In the genomic region with DNA sequence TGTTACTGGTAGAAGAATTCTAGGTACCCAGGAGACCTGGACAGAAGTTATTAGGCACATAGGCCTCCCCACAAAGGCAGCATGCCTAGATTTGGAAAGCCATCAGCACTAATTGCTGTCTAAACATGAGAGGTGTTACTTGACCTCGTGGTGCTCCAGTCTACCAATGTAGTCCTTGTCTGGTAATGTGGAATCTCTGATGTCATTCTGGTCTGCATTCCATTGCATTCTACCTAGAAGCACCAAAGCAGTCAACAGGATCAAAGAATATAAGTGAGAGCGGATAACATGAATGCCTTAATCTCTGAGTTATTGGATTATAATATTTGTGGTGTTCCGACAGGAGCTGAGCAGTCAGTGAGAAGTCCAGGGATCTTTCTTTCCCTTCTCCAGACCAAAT, we compare ENCODE assay signal across 21 cellular contexts.
DNase-seq lines count a peak whose midpoint lies in the region; ATAC-seq, FAIRE-seq and TF ChIP-seq lines count a peak whose summit lies in the region.
"Had no signal": no experiment of that assay in that cellular context is flagged by ENCODE, and none has a peak within 500 bp of the region (broad histone marks: within the 10 kb centered on the region; RNA-seq: fewer than 3 reads in every experiment).

No MANE protein-coding gene starts in this region.

- CTCF ChIA-PET in activated CD4-positive, alpha-beta memory T cell treated with anti-CD3 and anti-CD28 coated beads for 36 hours (lab: Charles Lee) = no interaction called here

- intact Hi-C loops in activated CD4-positive, alpha-beta memory T cell treated with anti-CD3 and anti-CD28 coated beads for 36 hours (cut with micrococcal nuclease) = no loop called here
- intact Hi-C loops in ascending aorta (cut with DNase I) = no loop called here

- H3K9ac ChIP-seq in BLaER1 (no peak overlapping the region), astrocyte (ENCODE audit: low read length) (no peak overlapping the region)

- TF ChIP-seq CTCF in astrocyte (IDR thresholded peaks at IDR 0.05; ENCODE audit: insufficient read depth, low read depth, low read length) = no peak
- TF ChIP-seq CTCF in retinal pigment epithelial cell (conservative IDR thresholded peaks at IDR 0.05; ENCODE audit: low read depth, low read length) = no peak
- TF ChIP-seq CTCF in ascending aorta (IDR thresholded peaks at IDR 0.05) = no peak

- H3K4me1 ChIP-seq in BLaER1 = peaks cover 63% of the 10 kb centered on the region
- no peaks in the 10 kb centered on the region for H3K4me1 ChIP-seq in astrocyte (ENCODE audit: insufficient read depth, low read length)
- H3K4me1 ChIP-seq in ascending aorta = no peaks in the 10 kb centered on the region

- no peaks in the 10 kb centered on the region for H3K36me3 ChIP-seq in BLaER1
- H3K36me3 ChIP-seq in astrocyte (ENCODE audit: insufficient read depth, low read length) = no peaks in the 10 kb centered on the region
- no peaks in the 10 kb centered on the region for H3K36me3 ChIP-seq in ascending aorta

- H3K27me3 ChIP-seq in BLaER1 (no peaks in the 10 kb centered on the region), astrocyte (ENCODE audit: insufficient read depth, low read length) (no peaks in the 10 kb centered on the region), ascending aorta (no peaks in the 10 kb centered on the region)

- no peak overlapping the region for H3K4me3 ChIP-seq in BLaER1
- H3K4me3 ChIP-seq in astrocyte (ENCODE audit: insufficient read depth, low read depth, low read length) = no peak overlapping the region
- no peak overlapping the region for H3K4me3 ChIP-seq in retinal pigment epithelial cell (ENCODE audit: low read length)
- no peak overlapping the region for H3K4me3 ChIP-seq in ascending aorta
- H3K4me3 ChIP-seq: GM23338 had no signal

- ATAC-seq in HG03565 (IDR thresholded peaks at IDR 0.05; ENCODE audit: unreplicated experiment) = no peak
- ATAC-seq: GM23338 had no signal

- peaks cover 16% of the 10 kb centered on the region for H3K4me1 Mint-ChIP-seq in astrocyte (ENCODE audit: low read depth, unreplicated experiment)
- H3K4me1 Mint-ChIP-seq in activated CD4-positive, alpha-beta memory T cell treated with anti-CD3 and anti-CD28 coated beads for 36 hours (ENCODE audit: low read depth) = no peaks in the 10 kb centered on the region
- H3K4me1 Mint-ChIP-seq: CD4-positive, CD25-positive, alpha-beta regulatory T cell; CD8-positive, alpha-beta memory T cell; GM23338 had no signal

- H3K27ac ChIP-seq in BLaER1 (no peak overlapping the region), astrocyte (ENCODE audit: low read depth, low read length) (no peak overlapping the region), ascending aorta (no peak overlapping the region)
- H3K27ac ChIP-seq: HL-60 had no signal

- no peaks in the 10 kb centered on the region for H3K9me3 Mint-ChIP-seq in astrocyte (ENCODE audit: unreplicated experiment)
- no peaks in the 10 kb centered on the region for H3K9me3 Mint-ChIP-seq in activated CD4-positive, alpha-beta memory T cell treated with anti-CD3 and anti-CD28 coated beads for 36 hours
- H3K9me3 Mint-ChIP-seq: GM23338 had no signal

- no peak for FAIRE-seq in astrocyte (lab: Jason Lieb, UNC)
- FAIRE-seq: G401.6, GM12891, GM19239, H54 had no signal

- H3K4me3 Mint-ChIP-seq in astrocyte (ENCODE audit: unreplicated experiment) = no peak overlapping the region
- H3K4me3 Mint-ChIP-seq in activated CD4-positive, alpha-beta memory T cell treated with anti-CD3 and anti-CD28 coated beads for 36 hours = no peak overlapping the region
- H3K4me3 Mint-ChIP-seq: CD4-positive, CD25-positive, alpha-beta regulatory T cell; CD8-positive, alpha-beta memory T cell; GM23338 had no signal

- H2AFZ ChIP-seq in astrocyte (ENCODE audit: low read depth, low read length) = no peak overlapping the region
- H2AFZ ChIP-seq: GM23338 had no signal

- POLR2A ChIA-PET in activated CD4-positive, alpha-beta memory T cell treated with anti-CD3 and anti-CD28 coated beads for 36 hours (lab: Charles Lee) = no interaction called here

- H4K20me1 ChIP-seq in BLaER1 (no peaks in the 10 kb centered on the region), astrocyte (ENCODE audit: insufficient read depth, low read length) (no peaks in the 10 kb centered on the region)

- no peaks in the 10 kb centered on the region for H3K27me3 Mint-ChIP-seq in astrocyte (ENCODE audit: low read depth, unreplicated experiment)
- H3K27me3 Mint-ChIP-seq in activated CD4-positive, alpha-beta memory T cell treated with anti-CD3 and anti-CD28 coated beads for 36 hours = peaks cover 6% of the 10 kb centered on the region

- peak; percentile 8 for DNase-seq in NCI-H69 (lab: John Stamatoyannopoulos, UW)
- DNase-seq in astrocyte (ENCODE audit: low read depth) = peak; percentile 19
- DNase-seq in retinal pigment epithelial cell (ENCODE audit: low read depth) = peak; percentile 96
- no peak for DNase-seq in activated CD4-positive, alpha-beta memory T cell treated with anti-CD3 and anti-CD28 coated beads for 36 hours
- DNase-seq in ascending aorta (ENCODE audit: low spot score in 2 of 2) = no peak
- DNase-seq: 8988T; C1 segment of cervical spinal cord; CD4-positive, CD25-positive, alpha-beta regulatory T cell; CD8-positive, alpha-beta memory T cell; COR-L47; DMS 273 treated with DMSO at 0.1 percent for 48 hours; DMS53; HCEC 1CT had no signal

- H3K36me3 Mint-ChIP-seq in astrocyte (ENCODE audit: low read depth, unreplicated experiment) = no peaks in the 10 kb centered on the region
- H3K36me3 Mint-ChIP-seq in activated CD4-positive, alpha-beta memory T cell treated with anti-CD3 and anti-CD28 coated beads for 36 hours = no peaks in the 10 kb centered on the region
- H3K36me3 Mint-ChIP-seq: CD4-positive, CD25-positive, alpha-beta regulatory T cell; CD8-positive, alpha-beta memory T cell had no signal

- H3K4me2 ChIP-seq in BLaER1 (peak overlapping the region; percentile 74), astrocyte (ENCODE audit: low read length) (no peak overlapping the region)
- H3K4me2 ChIP-seq: GM23338 had no signal

- no peaks in the 10 kb centered on the region for H3K79me2 ChIP-seq in astrocyte (ENCODE audit: insufficient read depth, low read length)

- H3K27ac Mint-ChIP-seq in astrocyte (ENCODE audit: unreplicated experiment) = no peak overlapping the region
- no peak overlapping the region for H3K27ac Mint-ChIP-seq in activated CD4-positive, alpha-beta memory T cell treated with anti-CD3 and anti-CD28 coated beads for 36 hours
- H3K27ac Mint-ChIP-seq: CD4-positive, CD25-positive, alpha-beta regulatory T cell; CD8-positive, alpha-beta memory T cell; GM23338 had no signal

- H3K9me3 ChIP-seq in BLaER1 = peaks cover 15% of the 10 kb centered on the region
- H3K9me3 ChIP-seq in astrocyte (ENCODE audit: insufficient read depth, low read depth, low read length) = peaks cover 3% of the 10 kb centered on the region
- no peaks in the 10 kb centered on the region for H3K9me3 ChIP-seq in ascending aorta

Comparison
In these comparisons a context has a peak if more than half of its experiments do, and no peak if none do; other contexts are left out.
1. DNase-seq: peak in NCI-H69 (single experiment), astrocyte (single experiment) and retinal pigment epithelial cell (single experiment); none in activated CD4-positive, alpha-beta memory T cell treated with anti-CD3 and anti-CD28 coated beads for 36 hours (single experiment) and ascending aorta (0 of 2).